Comparison of ENCODE assay signal across 28 cellular contexts in genomic region chr2:220569380-220569779, GRCh38.
A peak's percentile ranks its signal among the peaks of the same experiment; 100 is the strongest.
DNase-seq lines count a peak whose midpoint lies in the region; ATAC-seq, FAIRE-seq and TF ChIP-seq lines count a peak whose summit lies in the region.
"Had no signal": no experiment of that assay in that cellular context is flagged by ENCODE, and none has a peak within 500 bp of the region (broad histone marks: within the 10 kb centered on the region; RNA-seq: fewer than 3 reads in every experiment).

No MANE protein-coding gene starts in this region.

- DNase-seq in MCF 10A (ENCODE audit: unreplicated experiment): peak; percentile 35
- DNase-seq in breast epithelium (ENCODE audit: low spot score in 2 of 2): no peak
- peak; percentile 67 for DNase-seq in NCI-H2107 (lab: John Stamatoyannopoulos, UW)
- peak; percentile 61 for DNase-seq in NCI-H774 (lab: John Stamatoyannopoulos, UW)
- peak; percentile 43 for DNase-seq in ureter (ENCODE audit: low spot score)
- no peak for DNase-seq in GM19239 (ENCODE audit: insufficient read length, low spot score)
- DNase-seq in GM10266 (ENCODE audit: extremely low spot score): no peak
- no peak for DNase-seq in activated T-cell treated with anti-CD3 and anti-CD28 coated beads, Interleukin-2, amount 50 U/mL, for 4 hours
- DNase-seq: activated CD4-positive, CD25-positive, alpha-beta regulatory T cell; activated CD8-positive, alpha-beta T cell treated with anti-CD3 and anti-CD28 coated beads for 36 hours; activated T-cell treated with anti-CD3 and anti-CD28 coated beads, Interleukin-2, amount 50 U/mL, for 24 hours; endodermal cell; HCEC 1CT; hippocampal formation; islet precursor cell; mesenchymal stem cell; naive thymus-derived CD4-positive, alpha-beta T cell; pancreas; right lobe of liver; Right ventricle myocardium superior; stimulated activated naive CD4-positive, alpha-beta T cell treated with Interleukin-2 at 50 U/mL for 16 hours; trophoblast cell had no signal

- H3K36me3 ChIP-seq in breast epithelium: no peaks in the 10 kb centered on the region
- H3K36me3 ChIP-seq: BLaER1 treated with 17β-estradiol and CSF1 and Interleukin-3, amounts not matched to agents 10 nM and 100 nM; pancreas; right lobe of liver had no signal

- TF ChIP-seq CTCF in MCF 10A (IDR thresholded peaks at IDR 0.05; ENCODE audit: unreplicated experiment): no peak
- TF ChIP-seq CTCF in breast epithelium (IDR thresholded peaks at IDR 0.05): no peak
- TF ChIP-seq CTCF in GM10266 (IDR thresholded peaks at IDR 0.05; ENCODE audit: control insufficient read depth, insufficient read depth, low read depth, missing control alignments): no peak

- no peaks in the 10 kb centered on the region for H3K27me3 Mint-ChIP-seq in MCF 10A (ENCODE audit: insufficient read depth, unreplicated experiment)
- H3K27me3 Mint-ChIP-seq in activated T-cell treated with anti-CD3 and anti-CD28 coated beads, Interleukin-2, amount 50 U/mL, for 4 hours (ENCODE audit: low read depth): no peaks in the 10 kb centered on the region
- H3K27me3 Mint-ChIP-seq: activated CD8-positive, alpha-beta T cell treated with anti-CD3 and anti-CD28 coated beads for 36 hours; activated naive CD4-positive, alpha-beta T cell treated with anti-CD3 and anti-CD28 coated beads, Interleukin-2, amount 50 U/mL, for 24 hours; activated T-cell treated with anti-CD3 and anti-CD28 coated beads, Interleukin-2, amount 50 U/mL, for 24 hours; naive thymus-derived CD4-positive, alpha-beta T cell had no signal

- H3K27ac Mint-ChIP-seq in MCF 10A (ENCODE audit: low read depth, unreplicated experiment): no peak overlapping the region
- H3K27ac Mint-ChIP-seq: activated CD8-positive, alpha-beta T cell treated with anti-CD3 and anti-CD28 coated beads for 36 hours; activated naive CD4-positive, alpha-beta T cell treated with anti-CD3 and anti-CD28 coated beads, Interleukin-2, amount 50 U/mL, for 24 hours; activated T-cell treated with anti-CD3 and anti-CD28 coated beads, Interleukin-2, amount 50 U/mL, for 24 hours; endodermal cell; naive thymus-derived CD4-positive, alpha-beta T cell; T-helper 2 cell treated with Interferon-gamma antibody and Interleukin-4, amounts not matched to agents 5 μg/mL and 100 μg/mL, for 36 hours had no signal

- no peaks in the 10 kb centered on the region for H3K36me3 Mint-ChIP-seq in MCF 10A (ENCODE audit: insufficient read depth, unreplicated experiment)
- H3K36me3 Mint-ChIP-seq in activated T-cell treated with anti-CD3 and anti-CD28 coated beads, Interleukin-2, amount 50 U/mL, for 4 hours (ENCODE audit: insufficient read depth): no peaks in the 10 kb centered on the region
- H3K36me3 Mint-ChIP-seq: activated naive CD4-positive, alpha-beta T cell treated with anti-CD3 and anti-CD28 coated beads, Interleukin-2, amount 50 U/mL, for 24 hours; naive thymus-derived CD4-positive, alpha-beta T cell had no signal

- no peaks in the 10 kb centered on the region for H3K9me3 Mint-ChIP-seq in MCF 10A (ENCODE audit: unreplicated experiment)
- no peaks in the 10 kb centered on the region for H3K9me3 Mint-ChIP-seq in activated T-cell treated with anti-CD3 and anti-CD28 coated beads, Interleukin-2, amount 50 U/mL, for 4 hours
- H3K9me3 Mint-ChIP-seq: activated CD8-positive, alpha-beta T cell treated with anti-CD3 and anti-CD28 coated beads for 36 hours; activated naive CD4-positive, alpha-beta T cell treated with anti-CD3 and anti-CD28 coated beads, Interleukin-2, amount 50 U/mL, for 24 hours; activated T-cell treated with anti-CD3 and anti-CD28 coated beads, Interleukin-2, amount 50 U/mL, for 24 hours; endodermal cell; T-helper 2 cell treated with Interferon-gamma antibody and Interleukin-4, amounts not matched to agents 5 μg/mL and 100 μg/mL, for 36 hours had no signal

- no peak for FAIRE-seq in GM19239 (lab: Jason Lieb, UNC)
- FAIRE-seq: A204.1, colon, pancreas had no signal

- H3K4me1 ChIP-seq in breast epithelium: no peaks in the 10 kb centered on the region
- H3K4me1 ChIP-seq: BLaER1 treated with 17β-estradiol and CSF1 and Interleukin-3, amounts not matched to agents 10 nM and 100 nM; pancreas; right lobe of liver had no signal

- no peak for TF ChIP-seq POLR2A in breast epithelium (IDR thresholded peaks at IDR 0.05)

- BruUV-seq in MCF 10A (replicated peaks; lab: Mats Ljungman, UMichigan): no TSS peak

- POLR2A ChIA-PET in MCF 10A (lab: Yijun Ruan, JAX): no interaction called here

- no peak overlapping the region for H3K4me3 ChIP-seq in breast epithelium
- H3K4me3 ChIP-seq: BLaER1 treated with 17β-estradiol and CSF1 and Interleukin-3, amounts not matched to agents 10 nM and 100 nM; pancreas; right lobe of liver had no signal

- no peak for ATAC-seq in activated T-cell treated with anti-CD3 and anti-CD28 coated beads, Interleukin-2, amount 50 U/mL, for 4 hours
- ATAC-seq: activated CD8-positive, alpha-beta T cell treated with anti-CD3 and anti-CD28 coated beads for 36 hours; naive thymus-derived CD4-positive, alpha-beta T cell; pancreas; right lobe of liver had no signal

- H3K9me3 ChIP-seq in breast epithelium: no peaks in the 10 kb centered on the region
- H3K9me3 ChIP-seq: pancreas, right lobe of liver had no signal

- CTCF ChIA-PET in MCF 10A (lab: Yijun Ruan, JAX): no interaction called here

- intact Hi-C loops in MCF 10A (cut with micrococcal nuclease): no loop called here
- intact Hi-C loops in breast epithelium (cut with DNase I; ENCODE audit: low total_unique reads): no loop called here

- H3K4me3 Mint-ChIP-seq in MCF 10A (ENCODE audit: unreplicated experiment): no peak overlapping the region
- H3K4me3 Mint-ChIP-seq in activated T-cell treated with anti-CD3 and anti-CD28 coated beads, Interleukin-2, amount 50 U/mL, for 4 hours: no peak overlapping the region
- H3K4me3 Mint-ChIP-seq: activated CD8-positive, alpha-beta T cell treated with anti-CD3 and anti-CD28 coated beads for 36 hours; activated naive CD4-positive, alpha-beta T cell treated with anti-CD3 and anti-CD28 coated beads, Interleukin-2, amount 50 U/mL, for 24 hours; activated T-cell treated with anti-CD3 and anti-CD28 coated beads, Interleukin-2, amount 50 U/mL, for 24 hours; endodermal cell; naive thymus-derived CD4-positive, alpha-beta T cell; T-helper 2 cell treated with Interferon-gamma antibody and Interleukin-4, amounts not matched to agents 5 μg/mL and 100 μg/mL, for 36 hours had no signal

- no peak overlapping the region for H3K27ac ChIP-seq in breast epithelium
- H3K27ac ChIP-seq: BLaER1 treated with 17β-estradiol and CSF1 and Interleukin-3, amounts not matched to agents 10 nM and 100 nM; HL-60; pancreas; right lobe of liver had no signal

- H3K4me1 Mint-ChIP-seq in MCF 10A (ENCODE audit: insufficient read depth, unreplicated experiment): peaks cover 5% of the 10 kb centered on the region
- no peaks in the 10 kb centered on the region for H3K4me1 Mint-ChIP-seq in activated T-cell treated with anti-CD3 and anti-CD28 coated beads, Interleukin-2, amount 50 U/mL, for 4 hours (ENCODE audit: low read depth)
- H3K4me1 Mint-ChIP-seq: activated naive CD4-positive, alpha-beta T cell treated with anti-CD3 and anti-CD28 coated beads, Interleukin-2, amount 50 U/mL, for 24 hours; endodermal cell; naive thymus-derived CD4-positive, alpha-beta T cell had no signal

- no peaks in the 10 kb centered on the region for H3K27me3 ChIP-seq in breast epithelium
- H3K27me3 ChIP-seq: BLaER1 treated with 17β-estradiol and CSF1 and Interleukin-3, amounts not matched to agents 10 nM and 100 nM; pancreas; right lobe of liver had no signal

Comparison
In these comparisons a context has a peak if more than half of its experiments do, and no peak if none do; other contexts are left out.
1. DNase-seq: peak in MCF 10A (single experiment), NCI-H2107 (single experiment), NCI-H774 (single experiment) and ureter (single experiment); none in breast epithelium (0 of 2), GM19239 (single experiment), GM10266 (single experiment) and activated T-cell treated with anti-CD3 and anti-CD28 coated beads, Interleukin-2, amount 50 U/mL, for 4 hours (single experiment).